Comparison of ENCODE assay signal across 12 cellular contexts in genomic region chr19:39143757-39144486, GRCh38. TPM values are rescaled to one million over a fixed set of nuclear protein-coding genes. Genes with fewer than 3 reads are reported as not detected.
A peak's percentile ranks its signal among the peaks of the same experiment; 100 is the strongest.
DNase-seq lines count a peak whose midpoint lies in the region; ATAC-seq, FAIRE-seq and TF ChIP-seq lines count a peak whose summit lies in the region.
"Not testable (repeated sequence)": the region's sequence is repeated elsewhere in the genome, so short reads cannot be mapped to it uniquely, and the experiment has no call there.
"Had no signal": no experiment of that assay in that cellular context is flagged by ENCODE, and none has a peak within 500 bp of the region (broad histone marks: within the 10 kb centered on the region; RNA-seq: fewer than 3 reads in every experiment).

No MANE protein-coding gene starts in this region.

- H3K4me3 ChIP-seq in Caco-2 (ENCODE audit: low read depth, low read length); neural cell (ENCODE audit: low read length); skin epidermis: not testable (repeated sequence)
- H3K4me3 ChIP-seq in Peyer's patch, result peak overlapping the region in 2 of 4 donors; percentile 8 to 21
- peak overlapping the region in 1 of 3 donors; percentile 45 for H3K4me3 ChIP-seq in breast epithelium
- peak overlapping the region in 3 of 4 donors; percentile 16 to 27 (median 20) for H3K4me3 ChIP-seq in esophagus muscularis mucosa
- peak overlapping the region; percentile 52 to 67 (median 58) for H3K4me3 ChIP-seq in HepG2 (replicated peaks in 1 of 3; ENCODE audit: insufficient read depth in 1 of 3, low read depth in 2 of 3, low read length in 3 of 3)
- H3K4me3 ChIP-seq in upper lobe of right lung, result peak overlapping the region; percentile 14

- H3K27me3 Mint-ChIP-seq in Caco-2 (ENCODE audit: insufficient read depth, unreplicated experiment), result not testable (repeated sequence)

- not testable (repeated sequence) for TF ChIP-seq CTCF in Caco-2 (IDR thresholded peaks at IDR 0.05; ENCODE audit: insufficient read depth in 1 of 2, low read depth in 1 of 2, low read length in 1 of 2, severe bottlenecking in 1 of 2, unreplicated experiment in 1 of 2); Peyer's patch (IDR thresholded peaks at IDR 0.05); breast epithelium (IDR thresholded peaks at IDR 0.05); esophagus muscularis mucosa (IDR thresholded peaks at IDR 0.05); HepG2 (CRISPR knock-in tag; IDR thresholded peaks at IDR 0.05); neural cell (IDR thresholded peaks at IDR 0.05; ENCODE audit: poor library complexity, severe bottlenecking); upper lobe of right lung (IDR thresholded peaks at IDR 0.05)

- peaks cover 34% of the 10 kb centered on the region for H4K20me1 ChIP-seq in HepG2 (ENCODE audit: insufficient read depth, low read length)
- H4K20me1 ChIP-seq in neural cell (ENCODE audit: insufficient read depth), result not testable (repeated sequence)

- H3K79me2 ChIP-seq in HepG2 (ENCODE audit: insufficient read depth, low read length), result peaks cover 74% of the 10 kb centered on the region
- peaks cover 21% of the 10 kb centered on the region for H3K79me2 ChIP-seq in neural cell (replicated peaks; ENCODE audit: insufficient read depth, low read length)

- H3K4me1 ChIP-seq in Caco-2, result peaks cover 69% of the 10 kb centered on the region
- H3K4me1 ChIP-seq in Peyer's patch, result peaks cover 0 to 60% (median 2%) of the 10 kb centered on the region in 4 donors
- peaks cover 5 to 15% of the 10 kb centered on the region in 2 donors for H3K4me1 ChIP-seq in breast epithelium
- H3K4me1 ChIP-seq in esophagus muscularis mucosa, result peaks cover 37 to 74% (median 59%) of the 10 kb centered on the region in 4 donors
- peaks cover 83% of the 10 kb centered on the region for H3K4me1 ChIP-seq in HepG2 (ENCODE audit: insufficient read depth, low read length)
- peaks cover 39% of the 10 kb centered on the region for H3K4me1 ChIP-seq in upper lobe of right lung

- not testable (repeated sequence) for DNase-seq in Caco-2; breast epithelium (ENCODE audit: low spot score in 2 of 2); esophagus muscularis mucosa (ENCODE audit: extremely low spot score); HepG2 (ENCODE audit: low spot score); upper lobe of right lung
- peak in 1 of 3 donors; percentile 46 for DNase-seq in Peyer's patch

- H3F3A ChIP-seq in neural cell (ENCODE audit: insufficient read depth, low read length, poor library complexity, severe bottlenecking), result not testable (repeated sequence)

- H3K27me3 ChIP-seq in Caco-2 (replicated peaks; ENCODE audit: control insufficient read depth, insufficient read depth, low read length); Peyer's patch; breast epithelium; esophagus muscularis mucosa; HepG2 (ENCODE audit: control insufficient read depth in 1 of 2, insufficient read depth in 2 of 2, low read length in 2 of 2); neural cell (ENCODE audit: insufficient read depth, low read depth, low read length); upper lobe of right lung: not testable (repeated sequence)

- CTCF ChIA-PET in Caco-2 (lab: Charles Lee), result interaction anchor here (0.7 to 1.1 kb wide), 2 partner anchors 11 to 43 kb away, joined by 3 read pairs; no protein-coding TSS in a partner anchor
- CTCF ChIA-PET in HepG2 (lab: Yijun Ruan, JAX; ENCODE audit: low intra/inter-chr PET ratio, low total read pairs), result not testable (repeated sequence)

- in situ Hi-C loops in HepG2 (cut with HindIII; ENCODE audit: extremely low pct_ligation_motif_present, low pct_unique_long_range_greater_than_20kb), result not testable (repeated sequence)

- BruUV-seq in Caco-2 (replicated peaks; lab: Mats Ljungman, UMichigan); HepG2 (replicated peaks; lab: Mats Ljungman, UMichigan): not testable (repeated sequence)

- not testable (repeated sequence) for H3K36me3 ChIP-seq in Caco-2 (ENCODE audit: control insufficient read depth, insufficient read depth, low read length); Peyer's patch; breast epithelium; esophagus muscularis mucosa; HepG2 (replicated peaks in 1 of 2; ENCODE audit: control insufficient read depth in 1 of 2, insufficient read depth in 2 of 2, low read length in 2 of 2); neural cell (ENCODE audit: insufficient read depth, low read length); upper lobe of right lung

- peak; percentile 12 for ATAC-seq in HepG2
- ATAC-seq in upper lobe of right lung, result not testable (repeated sequence)

- H3K4me1 Mint-ChIP-seq in Caco-2 (ENCODE audit: low read depth, unreplicated experiment), result peaks cover 69% of the 10 kb centered on the region

- peak overlapping the region in 3 of 4 donors; percentile 12 to 71 (median 69) for H3K27ac ChIP-seq in Peyer's patch
- peak overlapping the region; percentile 86 to 95 for H3K27ac ChIP-seq in breast epithelium
- H3K27ac ChIP-seq in esophagus muscularis mucosa (replicated peaks in 1 of 4), result peak overlapping the region; percentile 77 to 88 (median 82)
- H3K27ac ChIP-seq in HepG2 (ENCODE audit: extremely low read length, insufficient read depth, low read length), result peak overlapping the region; percentile 89
- H3K27ac ChIP-seq in neural cell (ENCODE audit: low read length), result not testable (repeated sequence)
- H3K27ac ChIP-seq in skin epidermis, result peak overlapping the region in 13 of 21 experiments; percentile 0 to 75 (median 46)
- peak overlapping the region; percentile 78 for H3K27ac ChIP-seq in upper lobe of right lung

- POLR2A ChIA-PET in Caco-2 (lab: Charles Lee), result interaction anchor here (0.5 to 0.8 kb wide), 2 partner anchors 9 to 106 kb away, joined by 4 to 5 read pairs; no protein-coding TSS in a partner anchor
- POLR2A ChIA-PET in HepG2 (lab: Yijun Ruan, JAX), result interaction anchor here (1.1 to 3.3 kb wide), 6 partner anchors 11 to 55 kb away, joined by 3 to 35 read pairs (median 14); partner anchors contain the start of gene PAK4

- not testable (repeated sequence) for H3K9me3 ChIP-seq in Caco-2; Peyer's patch; breast epithelium; esophagus muscularis mucosa; HepG2 (ENCODE audit: low read length); neural cell (ENCODE audit: low read length); upper lobe of right lung

- TF ChIP-seq RAD21 in HepG2 (CRISPR knock-in tag; IDR thresholded peaks at IDR 0.05); neural cell (conservative IDR thresholded peaks at IDR 0.05): not testable (repeated sequence)

- not testable (repeated sequence) for H3K9me2 ChIP-seq in neural cell (ENCODE audit: insufficient read depth, low read length)

- H3K9me3 Mint-ChIP-seq in Caco-2 (ENCODE audit: unreplicated experiment), result not testable (repeated sequence)

- 42% methylated on average over 13 of the region's 13 CpGs for WGBS in esophagus muscularis mucosa
- WGBS in HepG2 (ENCODE audit: low lambda C conversion rate), result 36% methylated on average over 11 of the region's 13 CpGs

- H3K27ac Mint-ChIP-seq in Caco-2 (ENCODE audit: unreplicated experiment), result peak overlapping the region; percentile 84

- peak overlapping the region; percentile 58 for H3K4me3 Mint-ChIP-seq in Caco-2 (ENCODE audit: unreplicated experiment)

- intact Hi-C loops in Caco-2 (cut with micrococcal nuclease; ENCODE audit: unreplicated experiment); breast epithelium (cut with DNase I; ENCODE audit: low total_unique reads); esophagus muscularis mucosa (cut with DNase I); HepG2 (cut with micrococcal nuclease; ENCODE audit: unreplicated experiment); upper lobe of right lung (cut with DNase I): not testable (repeated sequence)

- peaks cover 60% of the 10 kb centered on the region for H3K36me3 Mint-ChIP-seq in Caco-2 (ENCODE audit: insufficient read depth, unreplicated experiment)

- not testable (repeated sequence) for FAIRE-seq in HepG2 (lab: Jason Lieb, UNC)

- not testable (repeated sequence) for TF ChIP-seq POLR2A in Peyer's patch (IDR thresholded peaks at IDR 0.05); breast epithelium (IDR thresholded peaks at IDR 0.05); esophagus muscularis mucosa (IDR thresholded peaks at IDR 0.05; ENCODE audit: low read depth); HepG2 (IDR thresholded peaks at IDR 0.05; ENCODE audit: insufficient read depth in 1 of 2, low read depth in 2 of 2, low read length in 2 of 2)

- TF ChIP-seq EP300 in esophagus muscularis mucosa (IDR thresholded peaks at IDR 0.05); HepG2 (IDR thresholded peaks at IDR 0.05; ENCODE audit: low read depth in 2 of 2, low read length in 2 of 2); HepG2 (CRISPR knock-in tag; IDR thresholded peaks at IDR 0.05; ENCODE audit: borderline replicate concordance); neural cell (conservative IDR thresholded peaks at IDR 0.05; ENCODE audit: poor library complexity, severe bottlenecking): not testable (repeated sequence)

- peak overlapping the region; percentile 89 for H3K4me2 ChIP-seq in HepG2 (ENCODE audit: low read depth, low read length)
- H3K4me2 ChIP-seq in neural cell (ENCODE audit: low read length), result not testable (repeated sequence)

- H2AFZ ChIP-seq in HepG2 (ENCODE audit: low read length); neural cell (ENCODE audit: low read depth, low read length): not testable (repeated sequence)

- H3K9ac ChIP-seq in HepG2 (ENCODE audit: insufficient read depth, low read depth, low read length) (peak overlapping the region; percentile 73), neural cell (ENCODE audit: low read length) (peak overlapping the region; percentile 27)

RNA-seq across cellular contexts. Expression of gene PAK4, which starts 18.3 kb away (rescaled TPM):
- total RNA-seq in Caco-2 (2022) (98.6 and 112 TPM in 2 replicates), Peyer's patch (10 to 100 TPM; 24.8 to 73.0 (median 45.7) TPM), breast epithelium (10 to 100 TPM in 2 of 3 donors, 1 to 10 TPM in 1; 3.5 to 12.0 (median 10.2) TPM), esophagus muscularis mucosa (10 to 100 TPM in 2 of 4 donors, 1 to 10 TPM in 2; 8.3 to 18.4 (median 11.0) TPM), HepG2 (2016; rRNA removed; fragmentation: Illumina TruSeq; extraction: Trizol) (9.5 and 11.6 TPM in 2 replicates), upper lobe of right lung (72.8 TPM)
- total RNA-seq in HepG2 (2016; cell fraction: cytosol; rRNA removed; fragmentation: Illumina TruSeq; extraction: Trizol; ENCODE audit: low read depth), result 2.6 and 4.8 TPM in 2 replicates
- 10.0 and 10.5 TPM in 2 replicates for total RNA-seq in HepG2 (2016; cell fraction: insoluble cytoplasmic fraction; rRNA removed; fragmentation: Illumina TruSeq; extraction: Trizol)
- 10.6 and 12.4 TPM in 2 replicates for total RNA-seq in HepG2 (2016; cell fraction: membrane; rRNA removed; fragmentation: Illumina TruSeq; extraction: Trizol)
- 8.9 and 11.4 TPM in 2 replicates for total RNA-seq in HepG2 (2016; cell fraction: nucleus; rRNA removed; fragmentation: Illumina TruSeq; extraction: Trizol)
- polyA plus RNA-seq in HepG2 (2011; rRNA removed) (17.8 and 17.9 TPM in 2 replicates), neural cell (5.4 and 7.2 TPM in 2 replicates)
- 14.3 and 23.7 TPM in 2 replicates for polyA plus RNA-seq in HepG2 (2011; cell fraction: cytosol; rRNA removed)
- polyA plus RNA-seq in HepG2 (2011; cell fraction: nucleus; rRNA removed), result 18.9 and 19.4 TPM in 2 replicates
- 14.7 and 17.0 TPM in 2 replicates for polyA plus RNA-seq in HepG2 (2012)
- 9.3 and 10.1 TPM in 2 replicates for polyA plus RNA-seq in HepG2 (2016; cell fraction: cytosol; fragmentation: Illumina TruSeq; extraction: Trizol; ENCODE audit: low read depth)
- polyA plus RNA-seq in HepG2 (2016; cell fraction: insoluble cytoplasmic fraction; fragmentation: Illumina TruSeq; extraction: Trizol; ENCODE audit: low read depth), result 28.2 and 39.6 TPM in 2 replicates
- 28.3 and 29.9 TPM in 2 replicates for polyA plus RNA-seq in HepG2 (2016; cell fraction: membrane; fragmentation: Illumina TruSeq; extraction: Trizol; ENCODE audit: low read depth)
- 31.4 and 32.9 TPM in 2 replicates for polyA plus RNA-seq in HepG2 (2016; cell fraction: nucleus; fragmentation: Illumina TruSeq; extraction: Trizol; ENCODE audit: insufficient read depth, low read depth)
- 22.4 and 40.1 TPM in 2 replicates for polyA minus RNA-seq in HepG2 (2011; rRNA and poly(A)+ RNA removed; ENCODE audit: low replicate concordance)
- polyA minus RNA-seq in HepG2 (2011; cell fraction: cytosol; rRNA and poly(A)+ RNA removed), result 17.8 and 19.8 TPM in 2 replicates
- 9.8 and 13.6 TPM in 2 replicates for polyA minus RNA-seq in HepG2 (2011; cell fraction: nucleus; rRNA and poly(A)+ RNA removed)
- 5.6 and 7.8 TPM in 2 replicates for polyA minus RNA-seq in neural cell

RNA-seq across cellular contexts. Expression of gene NCCRP1, which starts 52.8 kb away (rescaled TPM):
- total RNA-seq in Caco-2 (2022), result 0.39 and 0.84 TPM in 2 replicates
- 1 to 10 TPM in 1 of 4 donors, not detected in 3; 1.1 TPM for total RNA-seq in Peyer's patch
- 1 to 10 TPM in 1 of 3 donors, under 1 TPM in 1, not detected in 1; 0.66 to 2.9 TPM for total RNA-seq in breast epithelium
- total RNA-seq in esophagus muscularis mucosa, result under 1 TPM in 3 of 4 donors, not detected in 1; 0.17 to 0.42 (median 0.39) TPM
- not detected in 2 replicates for total RNA-seq in HepG2 (2016; rRNA removed; fragmentation: Illumina TruSeq; extraction: Trizol)
- total RNA-seq in HepG2 (2016; cell fraction: cytosol; rRNA removed; fragmentation: Illumina TruSeq; extraction: Trizol; ENCODE audit: low read depth), result not detected in 2 replicates
- not detected in 2 replicates for total RNA-seq in HepG2 (2016; cell fraction: insoluble cytoplasmic fraction; rRNA removed; fragmentation: Illumina TruSeq; extraction: Trizol)
- not detected in 2 replicates for total RNA-seq in HepG2 (2016; cell fraction: membrane; rRNA removed; fragmentation: Illumina TruSeq; extraction: Trizol)
- total RNA-seq in HepG2 (2016; cell fraction: nucleus; rRNA removed; fragmentation: Illumina TruSeq; extraction: Trizol), result not detected in 2 replicates
- not detected in 2 replicates for polyA plus RNA-seq in HepG2 (2011; rRNA removed)
- not detected in 2 replicates for polyA plus RNA-seq in HepG2 (2011; cell fraction: cytosol; rRNA removed)
- polyA plus RNA-seq in HepG2 (2011; cell fraction: nucleus; rRNA removed), result not detected in 2 replicates
- polyA plus RNA-seq in HepG2 (2012), result not detected in 2 replicates
- not detected in 2 replicates for polyA plus RNA-seq in HepG2 (2016; cell fraction: cytosol; fragmentation: Illumina TruSeq; extraction: Trizol; ENCODE audit: low read depth)
- not detected in 2 replicates for polyA plus RNA-seq in HepG2 (2016; cell fraction: insoluble cytoplasmic fraction; fragmentation: Illumina TruSeq; extraction: Trizol; ENCODE audit: low read depth)
- not detected in 2 replicates for polyA plus RNA-seq in HepG2 (2016; cell fraction: membrane; fragmentation: Illumina TruSeq; extraction: Trizol; ENCODE audit: low read depth)
- not detected in 2 replicates for polyA plus RNA-seq in HepG2 (2016; cell fraction: nucleus; fragmentation: Illumina TruSeq; extraction: Trizol; ENCODE audit: insufficient read depth, low read depth)
- polyA minus RNA-seq in HepG2 (2011; rRNA and poly(A)+ RNA removed; ENCODE audit: low replicate concordance), result 0.06 and 0.70 TPM in 2 replicates
- polyA minus RNA-seq in HepG2 (2011; cell fraction: cytosol; rRNA and poly(A)+ RNA removed), result not detected in 2 replicates
- not detected in 2 replicates for polyA minus RNA-seq in HepG2 (2011; cell fraction: nucleus; rRNA and poly(A)+ RNA removed)
- not detected in 2 replicates for polyA plus RNA-seq in neural cell
- polyA minus RNA-seq in neural cell, result not detected in 2 replicates
- 0.46 TPM for total RNA-seq in upper lobe of right lung
- total RNA-seq: cardiac septum, glomerular endothelial cell, mesenteric fat pad, right atrium auricular region had no signal

RNA-seq across cellular contexts. Expression of gene ACP7, which starts 59.8 kb away (rescaled TPM):
- total RNA-seq in Caco-2 (2022), result 0.45 and 0.46 TPM in 2 replicates
- not detected for total RNA-seq in Peyer's patch
- not detected for total RNA-seq in breast epithelium
- total RNA-seq in esophagus muscularis mucosa, result not detected
- total RNA-seq in HepG2 (2016; rRNA removed; fragmentation: Illumina TruSeq; extraction: Trizol), result not detected in 2 replicates
- total RNA-seq in HepG2 (2016; cell fraction: cytosol; rRNA removed; fragmentation: Illumina TruSeq; extraction: Trizol; ENCODE audit: low read depth), result not detected in 2 replicates
- not detected in 2 replicates for total RNA-seq in HepG2 (2016; cell fraction: insoluble cytoplasmic fraction; rRNA removed; fragmentation: Illumina TruSeq; extraction: Trizol)
- total RNA-seq in HepG2 (2016; cell fraction: membrane; rRNA removed; fragmentation: Illumina TruSeq; extraction: Trizol), result not detected in 2 replicates
- not detected in 2 replicates for total RNA-seq in HepG2 (2016; cell fraction: nucleus; rRNA removed; fragmentation: Illumina TruSeq; extraction: Trizol)
- polyA plus RNA-seq in HepG2 (2011; rRNA removed), result 0.03 TPM in 1 of 2 replicates, not detected in the other
- not detected in 2 replicates for polyA plus RNA-seq in HepG2 (2011; cell fraction: cytosol; rRNA removed)
- not detected in 2 replicates for polyA plus RNA-seq in HepG2 (2011; cell fraction: nucleus; rRNA removed)
- polyA plus RNA-seq in HepG2 (2012), result not detected in 2 replicates
- not detected in 2 replicates for polyA plus RNA-seq in HepG2 (2016; cell fraction: cytosol; fragmentation: Illumina TruSeq; extraction: Trizol; ENCODE audit: low read depth)
- polyA plus RNA-seq in HepG2 (2016; cell fraction: insoluble cytoplasmic fraction; fragmentation: Illumina TruSeq; extraction: Trizol; ENCODE audit: low read depth), result not detected in 2 replicates
- polyA plus RNA-seq in HepG2 (2016; cell fraction: membrane; fragmentation: Illumina TruSeq; extraction: Trizol; ENCODE audit: low read depth), result not detected in 2 replicates
- not detected in 2 replicates for polyA plus RNA-seq in HepG2 (2016; cell fraction: nucleus; fragmentation: Illumina TruSeq; extraction: Trizol; ENCODE audit: insufficient read depth, low read depth)
- polyA minus RNA-seq in HepG2 (2011; rRNA and poly(A)+ RNA removed; ENCODE audit: low replicate concordance), result not detected in 2 replicates
- not detected in 2 replicates for polyA minus RNA-seq in HepG2 (2011; cell fraction: cytosol; rRNA and poly(A)+ RNA removed)
- polyA minus RNA-seq in HepG2 (2011; cell fraction: nucleus; rRNA and poly(A)+ RNA removed), result not detected in 2 replicates
- not detected in 2 replicates for polyA plus RNA-seq in neural cell
- not detected in 2 replicates for polyA minus RNA-seq in neural cell
- total RNA-seq in upper lobe of right lung, result not detected
- total RNA-seq: cardiac septum, glomerular endothelial cell, mesenteric fat pad, right atrium auricular region had no signal
